In genomic region chr10:49833162-49833561, GRCh38 we compare ENCODE assay signal across 23 cellular contexts.
"Had no signal": no experiment of that assay in that cellular context is flagged by ENCODE, and none has a peak within 500 bp of the region (broad histone marks: within the 10 kb centered on the region; RNA-seq: fewer than 3 reads in every experiment).

No MANE protein-coding gene starts in this region.

- H3K27me3 ChIP-seq: ovary, sigmoid colon, tibial nerve, uterus had no signal

- H3K4me2 ChIP-seq: smooth muscle cell had no signal

- H3K27ac ChIP-seq: left ventricle myocardium inferior, ovary, prostate gland, sigmoid colon, tibial nerve, uterus had no signal

- H3K4me1 ChIP-seq: left ventricle myocardium inferior, prostate gland, tibial nerve had no signal

- H3K36me3 ChIP-seq: ovary, prostate gland, uterus had no signal

- H3K4me3 ChIP-seq: left ventricle myocardium inferior, lung, ovary, prostate gland, sigmoid colon, smooth muscle cell, tibial nerve, uterus had no signal

- DNase-seq: hippocampal formation; islet precursor cell; left ventricle myocardium inferior; mesendoderm; naive B cell; natural killer cell; ovary; retina; right cardiac atrium; sigmoid colon; stimulated activated CD4-positive, alpha-beta T cell treated with anti-CD3 and anti-CD28 coated beads, Interleukin-1b, Interleukin-23, amount 100 ng/mL, for 48 hours; stimulated activated CD4-positive, alpha-beta T cell treated with anti-CD3 and anti-CD28 coated beads, Interleukin-2, amount 100 ng/mL, for 48 hours; stimulated activated CD4-positive, alpha-beta T cell treated with anti-CD3 and anti-CD28 coated beads, Interleukin-4, amount 100 ng/mL, for 4 hours; stimulated activated CD8-positive, alpha-beta memory T cell treated with anti-CD3 and anti-CD28 coated beads, Interleukin-4, amount 100 ng/mL, for 48 hours; stimulated activated naive CD4-positive, alpha-beta T cell treated with Interleukin-2 at 50 U/mL for 16 hours; stimulated activated naive CD8-positive, alpha-beta T cell treated with anti-CD3 and anti-CD28 coated beads, Interleukin-15, amount 100 ng/mL, for 72 hours; substantia nigra; uterus had no signal

- ATAC-seq: natural killer cell; right cardiac atrium; stimulated activated memory B cell treated with anti-CD40 and anti-IgM and Interleukin-4, amounts not matched to agents 10 μg/mL and 1 μg/mL and 100 μg/mL, for 72 hours; stimulated activated naive CD8-positive, alpha-beta T cell treated with anti-CD3 and anti-CD28 coated beads, Interleukin-15, amount 100 ng/mL, for 72 hours had no signal

- H3K9me3 ChIP-seq: left ventricle myocardium inferior, ovary, prostate gland, sigmoid colon, tibial nerve, uterus had no signal
